In the genomic region with DNA sequence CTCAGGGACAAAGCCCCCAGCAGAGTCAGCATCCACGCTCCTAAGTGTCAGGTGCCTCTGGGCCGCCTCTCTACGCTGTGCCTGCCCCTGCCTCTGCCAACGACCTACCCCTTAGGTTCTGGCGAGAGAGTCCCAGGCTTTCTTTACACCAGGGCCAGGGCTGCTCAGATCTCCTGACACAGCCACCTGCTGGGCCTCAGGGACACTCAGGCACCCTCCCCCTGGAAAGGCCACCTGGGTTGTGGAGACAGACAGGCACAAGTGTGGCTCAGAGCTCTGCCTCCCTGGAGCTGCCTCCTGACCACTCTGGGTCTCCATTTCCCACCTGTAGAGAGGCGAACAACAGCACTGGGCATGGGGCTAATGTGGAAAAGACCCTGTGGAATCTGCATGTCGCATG, we compare ENCODE assay signal across 25 cellular contexts.
"Had no signal": no experiment of that assay in that cellular context is flagged by ENCODE, and none has a peak within 500 bp of the region (broad histone marks: within the 10 kb centered on the region; RNA-seq: fewer than 3 reads in every experiment).

No MANE protein-coding gene starts in this region.

- DNase-seq: activated CD4-positive, alpha-beta memory T cell treated with anti-CD3 and anti-CD28 coated beads for 36 hours; activated CD4-positive, alpha-beta T cell treated with anti-CD3 and anti-CD28 coated beads, Interleukin-2, amount 10 ng/mL, durations not matched to agents 24 days and 14 days; activated CD4-positive, CD25-positive, alpha-beta regulatory T cell treated with anti-CD3 and anti-CD28 coated beads, Interleukin-2, amount 50 U/mL, for 72 hours; activated CD8-positive, alpha-beta memory T cell treated with anti-CD3 and anti-CD28 coated beads, Interleukin-2, amount 50 U/mL, for 4 hours; activated gamma-delta T cell; activated naive CD4-positive, alpha-beta T cell treated with anti-CD3 and anti-CD28 coated beads, Interleukin-2, amount 10 ng/mL, durations not matched to agents 7 days and 5 days; activated naive CD8-positive, alpha-beta T cell treated with anti-CD3 and anti-CD28 coated beads, Interleukin-2, amount 10 ng/mL, durations not matched to agents 7 days and 5 days; activated T-cell treated with anti-CD3 and anti-CD28 coated beads, Interleukin-2, amount 50 U/mL, for 1 hour; heart right ventricle; kidney glomerular epithelial cell; mammary epithelial cell; naive thymus-derived CD4-positive, alpha-beta T cell; stimulated activated CD4-positive, alpha-beta T cell treated with anti-CD3 and anti-CD28 coated beads, Interleukin-12 subunit alpha, Interleukin-12 subunit beta, amount 100 ng/mL, for 4 hours; stimulated activated CD4-positive, alpha-beta T cell treated with anti-CD3 and anti-CD28 coated beads, Interleukin-4, amount 100 ng/mL, for 1 hour had no signal

- H3K27ac Mint-ChIP-seq: activated CD4-positive, alpha-beta memory T cell treated with anti-CD3 and anti-CD28 coated beads for 36 hours; activated naive CD4-positive, alpha-beta T cell treated with anti-CD3 and anti-CD28 coated beads, Interleukin-2, amount 10 ng/mL, durations not matched to agents 7 days and 5 days; activated naive CD8-positive, alpha-beta T cell treated with anti-CD3 and anti-CD28 coated beads, Interleukin-2, amount 10 ng/mL, durations not matched to agents 7 days and 5 days; mesothelial cell of epicardium; naive thymus-derived CD4-positive, alpha-beta T cell; stimulated activated naive CD8-positive, alpha-beta T cell treated with anti-CD3 and anti-CD28 coated beads, Interleukin-15, Interleukin-2, amounts not matched to agents 100 ng/mL and 50 ng/mL, for 24 hours; T-helper 1 cell treated with Interleukin-12 subunit alpha and Interleukin-12 subunit beta and Interleukin-4 antibody, amounts not matched to agents 30 μg/mL and 1 μg/mL, for 36 hours; type B pancreatic cell had no signal

- H3K36me3 ChIP-seq: ascending aorta, cardiac muscle cell, heart right ventricle, right lobe of liver, vagina had no signal

- H3K27me3 Mint-ChIP-seq: activated CD4-positive, alpha-beta T cell treated with anti-CD3 and anti-CD28 coated beads, Interleukin-2, amount 10 ng/mL, durations not matched to agents 24 days and 14 days; activated naive CD4-positive, alpha-beta T cell treated with anti-CD3 and anti-CD28 coated beads, Interleukin-2, amount 10 ng/mL, durations not matched to agents 7 days and 5 days; activated naive CD8-positive, alpha-beta T cell treated with anti-CD3 and anti-CD28 coated beads, Interleukin-2, amount 10 ng/mL, durations not matched to agents 7 days and 5 days had no signal

- ATAC-seq: heart right ventricle, left lobe of liver, right lobe of liver had no signal

- H3K4me3 Mint-ChIP-seq: activated CD4-positive, alpha-beta memory T cell treated with anti-CD3 and anti-CD28 coated beads for 36 hours; activated CD4-positive, alpha-beta T cell treated with anti-CD3 and anti-CD28 coated beads, Interleukin-2, amount 10 ng/mL, durations not matched to agents 24 days and 14 days; activated naive CD4-positive, alpha-beta T cell treated with anti-CD3 and anti-CD28 coated beads, Interleukin-2, amount 10 ng/mL, durations not matched to agents 7 days and 5 days; activated naive CD8-positive, alpha-beta T cell treated with anti-CD3 and anti-CD28 coated beads, Interleukin-2, amount 10 ng/mL, durations not matched to agents 7 days and 5 days; brain; mesothelial cell of epicardium; naive thymus-derived CD4-positive, alpha-beta T cell; stimulated activated naive CD8-positive, alpha-beta T cell treated with anti-CD3 and anti-CD28 coated beads, Interleukin-15, Interleukin-2, amounts not matched to agents 100 ng/mL and 50 ng/mL, for 24 hours; T-helper 1 cell treated with Interleukin-12 subunit alpha and Interleukin-12 subunit beta and Interleukin-4 antibody, amounts not matched to agents 30 μg/mL and 1 μg/mL, for 36 hours; type B pancreatic cell had no signal

- H3K9me3 Mint-ChIP-seq: activated naive CD4-positive, alpha-beta T cell treated with anti-CD3 and anti-CD28 coated beads, Interleukin-2, amount 10 ng/mL, durations not matched to agents 7 days and 5 days; mesothelial cell of epicardium; stimulated activated naive CD8-positive, alpha-beta T cell treated with anti-CD3 and anti-CD28 coated beads, Interleukin-15, Interleukin-2, amounts not matched to agents 100 ng/mL and 50 ng/mL, for 24 hours; type B pancreatic cell had no signal

- H3K36me3 Mint-ChIP-seq: activated CD4-positive, alpha-beta memory T cell treated with anti-CD3 and anti-CD28 coated beads for 36 hours; activated naive CD4-positive, alpha-beta T cell treated with anti-CD3 and anti-CD28 coated beads, Interleukin-2, amount 10 ng/mL, durations not matched to agents 7 days and 5 days; activated naive CD8-positive, alpha-beta T cell treated with anti-CD3 and anti-CD28 coated beads, Interleukin-2, amount 10 ng/mL, durations not matched to agents 7 days and 5 days; brain; mesothelial cell of epicardium; naive thymus-derived CD4-positive, alpha-beta T cell; type B pancreatic cell had no signal

- H3K9me3 ChIP-seq: ascending aorta, right lobe of liver, vagina had no signal

- H3K4me3 ChIP-seq: ascending aorta, cardiac muscle cell, heart right ventricle, right lobe of liver, skin epidermis, vagina had no signal

- H3K4me1 Mint-ChIP-seq: activated CD4-positive, alpha-beta T cell treated with anti-CD3 and anti-CD28 coated beads, Interleukin-2, amount 10 ng/mL, durations not matched to agents 24 days and 14 days; activated naive CD4-positive, alpha-beta T cell treated with anti-CD3 and anti-CD28 coated beads, Interleukin-2, amount 10 ng/mL, durations not matched to agents 7 days and 5 days; activated naive CD8-positive, alpha-beta T cell treated with anti-CD3 and anti-CD28 coated beads, Interleukin-2, amount 10 ng/mL, durations not matched to agents 7 days and 5 days had no signal

- H3K27ac ChIP-seq: ascending aorta, cardiac muscle cell, heart right ventricle, right lobe of liver, skin epidermis, vagina had no signal

- H3K4me1 ChIP-seq: ascending aorta, heart right ventricle, right lobe of liver, vagina had no signal

- H3K27me3 ChIP-seq: ascending aorta, cardiac muscle cell, right lobe of liver, vagina had no signal
